7 cellular contexts compared by ENCODE assay signal in the genomic region with DNA sequence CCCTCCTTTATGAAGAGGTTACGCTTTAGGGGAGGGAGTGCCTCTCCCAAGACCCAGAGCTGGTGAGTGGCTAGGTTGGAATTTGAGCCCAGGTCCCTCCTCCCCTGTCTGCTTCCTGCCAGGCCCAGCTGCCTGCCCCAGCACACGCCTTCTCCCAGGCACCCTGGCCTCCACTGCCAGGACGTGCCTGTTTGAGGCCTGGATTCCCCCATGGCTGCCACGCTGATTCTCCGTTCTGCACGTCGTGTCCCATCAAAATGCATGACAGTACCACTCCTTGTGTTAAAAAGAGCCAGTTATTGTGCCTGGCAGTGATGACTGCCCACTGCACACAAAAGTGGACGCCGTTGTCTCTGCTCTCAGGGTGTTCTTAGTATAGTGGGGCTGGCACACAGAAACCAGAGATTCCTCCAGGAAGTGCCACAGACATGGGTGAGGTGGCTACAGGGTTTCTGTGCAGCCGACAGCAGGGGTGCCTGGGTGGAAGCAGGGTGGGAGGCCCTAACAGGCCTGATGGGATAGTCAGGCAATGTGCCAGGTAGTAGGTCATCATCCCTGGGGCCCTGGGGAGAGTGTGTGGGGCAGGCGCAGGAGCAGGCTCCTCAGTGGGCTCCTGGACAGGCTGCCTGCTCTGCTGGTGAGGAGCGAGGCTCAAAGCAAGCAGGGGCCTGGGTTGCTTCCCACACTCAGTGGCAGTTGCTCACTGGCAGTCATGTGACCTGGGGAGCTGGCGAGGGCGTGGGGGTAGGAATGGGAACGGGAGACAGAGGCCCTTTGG. TPM values are rescaled to one million over a fixed set of nuclear protein-coding genes. Genes with fewer than 3 reads are reported as not detected.
DNase-seq lines count a peak whose midpoint lies in the region; ATAC-seq and TF ChIP-seq lines count a peak whose summit lies in the region.

No MANE protein-coding gene starts in this region.

- no peak overlapping the region for H4K5ac ChIP-seq in H9 (ENCODE audit: insufficient read length, low read depth, low read length)

- H3K79me2 ChIP-seq in H9 (ENCODE audit: insufficient read depth, low read length) (no peaks in the 10 kb centered on the region; the same call in 1 of the 2 replicates), osteoblast (ENCODE audit: insufficient read depth, low read length) (peaks cover 88% of the 10 kb centered on the region)

- H3K27ac ChIP-seq in H9 (ENCODE audit: insufficient read length, low read depth, low read length) (no peak overlapping the region), osteoblast (ENCODE audit: low read depth, low read length) (peak overlapping the region; percentile 97)

- peaks cover 5 to 8% of the 10 kb centered on the region in 2 experiments for H3K9me3 Mint-ChIP-seq in H9

- no peak overlapping the region for H2BK5ac ChIP-seq in H9 (ENCODE audit: insufficient read length, low read length)

- H3K4me1 ChIP-seq in H9 (ENCODE audit: insufficient read depth, low read length), result no peaks in the 10 kb centered on the region; the same call in 1 of the 2 replicates
- peaks cover 55% of the 10 kb centered on the region for H3K4me1 ChIP-seq in osteoblast (ENCODE audit: insufficient read depth, low read length)

- no peak overlapping the region for H4K8ac ChIP-seq in H9 (replicated peaks; ENCODE audit: insufficient read length, low read depth, low read length)

- H2BK20ac ChIP-seq in H9 (ENCODE audit: low read depth, low read length, poor library complexity, severe bottlenecking), result no peak overlapping the region

- H2BK15ac ChIP-seq in H9 (ENCODE audit: low read depth, low read length), result no peak overlapping the region

- no peak for ATAC-seq in GM19328 (IDR thresholded peaks at IDR 0.05; ENCODE audit: unreplicated experiment)

- no peak overlapping the region for H3K4me3 Mint-ChIP-seq in H9

- no peak overlapping the region for H2BK120ac ChIP-seq in H9 (ENCODE audit: low read depth, low read length, poor library complexity, severe bottlenecking)

- no CpG with 5 or more reads among the region's 15 CpGs for WGBS in H9 (ENCODE audit: extremely low coverage, insufficient read length, low lambda C conversion rate)

- H2AK5ac ChIP-seq in H9 (ENCODE audit: insufficient read length, low read length), result no peak overlapping the region

- peaks cover 24% of the 10 kb centered on the region for H3K36me3 ChIP-seq in osteoblast (ENCODE audit: insufficient read depth, low read length)

- H3K36me3 Mint-ChIP-seq in H9 (ENCODE audit: insufficient read depth in 1 of 3, low read depth in 3 of 3), result peaks cover 13 to 27% (median 18%) of the 10 kb centered on the region in 3 experiments

- TF ChIP-seq CTCF in H9 (conservative IDR thresholded peaks at IDR 0.05) (no peak), foreskin fibroblast (IDR thresholded peaks at IDR 0.05; ENCODE audit: low read depth, low read length) (no peak), osteoblast (IDR thresholded peaks at IDR 0.05; ENCODE audit: extremely low read depth, low read depth, low read length) (no peak)

- H3K9me3 ChIP-seq in H9 (ENCODE audit: control insufficient read depth, low read depth, low read length), result no peaks in the 10 kb centered on the region
- H3K9me3 ChIP-seq in osteoblast (ENCODE audit: low read depth, low read length), result no peaks in the 10 kb centered on the region

- peaks cover 10% of the 10 kb centered on the region for H3K79me1 ChIP-seq in H9 (ENCODE audit: insufficient read depth, low read depth, low read length, poor library complexity, severe bottlenecking)

- no peak overlapping the region; the same call in 1 of the 2 replicates for H3K4ac ChIP-seq in H9 (ENCODE audit: low read depth, low read length)

- H2AFZ ChIP-seq in H9 (ENCODE audit: low read length) (no peak overlapping the region), osteoblast (ENCODE audit: low read length) (peak overlapping the region; percentile 18)

- no peak overlapping the region for H4K91ac ChIP-seq in H9 (ENCODE audit: insufficient read length, low read depth, low read length)

- H3K27ac Mint-ChIP-seq in H9, result peak overlapping the region; percentile 72 to 88 (median 82); a peak in 6 of 7 replicates

- H3K27me3 ChIP-seq in H9 (ENCODE audit: insufficient read depth, low read length) (no peaks in the 10 kb centered on the region), osteoblast (ENCODE audit: insufficient read depth, low read length) (no peaks in the 10 kb centered on the region)

- H3K4me3 ChIP-seq in foreskin fibroblast (ENCODE audit: low read depth in 1 of 2, low read length in 2 of 2) (no peak overlapping the region), osteoblast (ENCODE audit: insufficient read depth, low read length) (peak overlapping the region; percentile 13)

- no peaks in the 10 kb centered on the region for H3K23me2 ChIP-seq in H9 (ENCODE audit: insufficient read length, low read depth, low read length, poor library complexity, severe bottlenecking)

- no peak overlapping the region for H3K9ac ChIP-seq in H9 (ENCODE audit: extremely low read depth, insufficient read length, low read length)

- H2BK12ac ChIP-seq in H9 (ENCODE audit: insufficient read length, low read depth, low read length), result no peak overlapping the region

- H3K23ac ChIP-seq in H9 (ENCODE audit: insufficient read length, low read depth, low read length), result no peak overlapping the region

- H3T11ph ChIP-seq in H9 (ENCODE audit: low read length), result no peak overlapping the region

- peaks cover 28 to 31% of the 10 kb centered on the region in 2 experiments for H3K4me1 Mint-ChIP-seq in H9

- H3K27me3 Mint-ChIP-seq in H9 (ENCODE audit: low read depth), result no peaks in the 10 kb centered on the region

- H4K20me1 ChIP-seq in H9 (ENCODE audit: control insufficient read depth, insufficient read depth, insufficient read length) (no peaks in the 10 kb centered on the region), osteoblast (ENCODE audit: insufficient read depth, low read length) (peaks cover 38% of the 10 kb centered on the region)

- no peak overlapping the region for H3K4me2 ChIP-seq in H9 (ENCODE audit: insufficient read depth, insufficient read length, low read length)
- H3K4me2 ChIP-seq in osteoblast (ENCODE audit: insufficient read depth, low read length), result peak overlapping the region; percentile 38

- H3K14ac ChIP-seq in H9 (ENCODE audit: insufficient read depth, low read length), result no peak overlapping the region; the same call in 1 of the 2 replicates

- H3K56ac ChIP-seq in H9 (ENCODE audit: insufficient read length, low read depth, low read length), result no peak overlapping the region

- no peak overlapping the region for H3K18ac ChIP-seq in H9 (ENCODE audit: insufficient read length, low read depth, low read length)

- DNase-seq in H9, result peak; percentile 81
- DNase-seq in SW480 (ENCODE audit: low spot score), result peak; percentile 83
- DNase-seq in foreskin fibroblast, result peak; percentile 90 to 94
- DNase-seq in osteoblast (ENCODE audit: insufficient read length, low spot score, missing footprints), result peak; percentile 94
- no peak for DNase-seq in cerebellum (ENCODE audit: low spot score)
- no peak for DNase-seq in HuH-7.5 (ENCODE audit: low spot score)

RNA-seq across cellular contexts. Expression of a gene that starts 24.2 kb away (rescaled TPM):
- total RNA-seq in H9 (2021), result 46.0 and 47.4 TPM in 2 replicates
- total RNA-seq in osteoblast, result 36.9 and 49.8 TPM in 2 replicates
- total RNA-seq in cerebellum, result 36.7 TPM

RNA-seq across cellular contexts. Expression of a gene that starts 36.0 kb away (rescaled TPM):
- total RNA-seq in H9 (2021) (11.9 and 12.7 TPM in 2 replicates), osteoblast (36.9 and 46.6 TPM in 2 replicates), cerebellum (53.0 TPM)

Comparison
In these comparisons a context has a peak if more than half of its experiments do, and no peak if none do; other contexts are left out.
1. DNase-seq: peak in H9 (single experiment), SW480 (single experiment), foreskin fibroblast (2 of 2) and osteoblast (single experiment); none in cerebellum (single experiment) and HuH-7.5 (single experiment).